ENCODE assay signal across 24 cellular contexts in the genomic region with DNA sequence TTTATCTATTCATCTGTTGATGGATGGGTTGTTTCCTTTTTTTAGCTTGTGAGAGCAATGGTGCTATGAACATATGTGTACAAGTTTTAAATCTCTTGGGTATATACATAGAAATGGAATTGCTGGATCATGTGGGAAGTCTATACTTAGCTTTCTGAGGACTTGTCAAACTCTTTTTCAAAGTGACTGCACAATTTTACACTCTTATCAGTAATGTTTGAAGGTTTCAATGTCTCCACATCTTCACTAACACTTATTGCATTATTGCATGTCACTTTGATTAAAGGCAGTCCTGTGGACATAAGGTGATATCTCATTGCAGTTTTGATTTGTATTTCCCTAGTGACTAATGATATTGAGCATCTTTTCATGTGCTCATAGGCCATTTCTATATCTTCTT.
"Had no signal": no experiment of that assay in that cellular context is flagged by ENCODE, and none has a peak within 500 bp of the region (broad histone marks: within the 10 kb centered on the region; RNA-seq: fewer than 3 reads in every experiment).

No MANE protein-coding gene starts in this region.

- H3K27me3 ChIP-seq: MG63, SJSA1 had no signal

- H3K9me3 ChIP-seq: MG63 had no signal

- H3K27ac ChIP-seq: RWPE1, SJSA1, SK-N-MC had no signal

- H3K36me3 ChIP-seq: MG63, SJSA1 had no signal

- H3K4me3 ChIP-seq: MG63, SJSA1, SK-N-MC had no signal

- DNase-seq: IMR-90, Karpas-422, KG1, MG63, NCI-H1092, NCI-H1105 treated with DMSO at 0.1 percent for 48 hours, NCI-H1417 treated with DMSO at 0.1 percent for 48 hours, NCI-H146, NCI-H1694 treated with DMSO at 0.1 percent for 48 hours, NCI-H1930, NCI-H2081 treated with DMSO at 0.1 percent for 48 hours, NCI-H2171, NCI-H226, NCI-H446, NCI-H510A, NCI-H524 treated with DMSO at 0.1 percent for 48 hours, NCI-H69, NCI-H774, SIG-M5 had no signal

- FAIRE-seq: HepG2 had no signal

- H3K4me1 ChIP-seq: SJSA1 had no signal

- ATAC-seq: HepG2, Panc1 had no signal
